ENCODE assay signal across 19 cellular contexts in genomic region chr3:167884481-167884880, GRCh38.
DNase-seq lines count a peak whose midpoint lies in the region; ATAC-seq and TF ChIP-seq lines count a peak whose summit lies in the region.
"Had no signal": no experiment of that assay in that cellular context is flagged by ENCODE, and none has a peak within 500 bp of the region (broad histone marks: within the 10 kb centered on the region; RNA-seq: fewer than 3 reads in every experiment).

No MANE protein-coding gene starts in this region.

- H3K27ac ChIP-seq in VCaP: peak overlapping the region; percentile 92; the same call in 1 of the 2 replicates

- no peak for ATAC-seq in esophagus mucosa
- ATAC-seq in left lobe of liver: no peak
- no peak for ATAC-seq in HG02884 (IDR thresholded peaks at IDR 0.05; ENCODE audit: unreplicated experiment)

- no peak overlapping the region for H3K4me3 ChIP-seq in HFF-Myc (replicated peaks; ENCODE audit: low read depth, low read length)
- H3K4me3 ChIP-seq: GM12878 had no signal

- no peak for TF ChIP-seq CTCF in HFF-Myc (IDR thresholded peaks at IDR 0.05; ENCODE audit: low read depth, low read length, missing control alignments)
- TF ChIP-seq CTCF in VCaP (conservative IDR thresholded peaks at IDR 0.05): no peak

- peak; percentile 2 for DNase-seq in HFF-Myc (ENCODE audit: extremely low read depth, low read depth)
- peak; percentile 59 for DNase-seq in fibroblast of peridontal ligament (ENCODE audit: extremely low read depth)
- DNase-seq in left lobe of liver (ENCODE audit: low spot score): no peak
- DNase-seq: ACHN; BE2C; C1 segment of cervical spinal cord; CD4-positive, CD25-positive, alpha-beta regulatory T cell; CD8-positive, alpha-beta memory T cell; COR-L47; DMS 273 treated with DMSO at 0.1 percent for 48 hours; DND-41; EL; HCEC 1CT; HFFc6; IMR-90 had no signal
